Comparison of ENCODE assay signal across 11 cellular contexts in the genomic region with DNA sequence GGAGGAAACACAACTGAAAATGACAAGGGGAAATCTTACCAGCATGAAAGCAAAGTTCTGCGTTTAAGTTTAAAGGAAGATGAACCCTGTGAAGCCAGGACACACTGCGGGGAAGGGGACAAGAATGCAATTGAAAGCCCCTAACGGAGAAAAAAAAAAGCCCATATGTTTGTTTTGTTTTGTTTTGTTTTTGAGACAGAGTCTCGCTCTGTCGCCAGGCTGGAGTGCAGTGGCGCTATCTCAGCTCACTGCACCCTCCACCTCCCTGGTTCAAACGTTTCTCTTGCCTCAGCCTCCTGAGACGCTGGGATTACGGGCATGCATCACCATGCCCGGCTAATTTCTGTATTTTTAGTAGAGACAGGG. TPM values are rescaled to one million over a fixed set of nuclear protein-coding genes. Genes with fewer than 3 reads are reported as not detected.
DNase-seq lines count a peak whose midpoint lies in the region; ATAC-seq and TF ChIP-seq lines count a peak whose summit lies in the region.
"Had no signal": no experiment of that assay in that cellular context is flagged by ENCODE, and none has a peak within 500 bp of the region (broad histone marks: within the 10 kb centered on the region; RNA-seq: fewer than 3 reads in every experiment).

No MANE protein-coding gene starts in this region.

- intact Hi-C loops in natural killer cell (cut with micrococcal nuclease): loop anchor here (1.0 to 10.0 kb wide), 4 partner anchors 10 to 178 kb away; a partner anchor contains a TSS

- peak in 2 of 3 donors; percentile 37 to 38 for DNase-seq in CD4-positive, CD25-positive, alpha-beta regulatory T cell
- DNase-seq in HFFc6 (no peak), natural killer cell (no peak), DMS 273 treated with DMSO at 0.1 percent for 48 hours (lab: John Stamatoyannopoulos, UW) (no peak), globus pallidus (ENCODE audit: low spot score) (no peak), foreskin fibroblast (no peak), NCI-H1436 (lab: John Stamatoyannopoulos, UW) (no peak)
- DNase-seq in activated naive CD8-positive, alpha-beta T cell treated with anti-CD3 and anti-CD28 coated beads for 36 hours: no peak
- DNase-seq: DMS79 had no signal

- peak overlapping the region; percentile 97 to 99 (median 99) for H3K27ac Mint-ChIP-seq in CD4-positive, CD25-positive, alpha-beta regulatory T cell
- peak overlapping the region; percentile 53; the same call in 1 of the 2 replicates for H3K27ac Mint-ChIP-seq in HFFc6
- H3K27ac Mint-ChIP-seq in activated naive CD8-positive, alpha-beta T cell treated with anti-CD3 and anti-CD28 coated beads for 36 hours: peak overlapping the region; percentile 95
- H3K27ac Mint-ChIP-seq in natural killer cell: peak overlapping the region; percentile 97 to 98

- no peaks in the 10 kb centered on the region for H3K9me3 ChIP-seq in CD4-positive, CD25-positive, alpha-beta regulatory T cell (ENCODE audit: control insufficient read depth in 2 of 2, low read length in 2 of 2)

- peak overlapping the region; percentile 95 for H3K4me3 ChIP-seq in CD4-positive, CD25-positive, alpha-beta regulatory T cell (ENCODE audit: low read depth, low read length)
- no peak overlapping the region for H3K4me3 ChIP-seq in foreskin fibroblast (ENCODE audit: low read depth in 1 of 2, low read length in 2 of 2)

- no peaks in the 10 kb centered on the region for H3K27me3 Mint-ChIP-seq in CD4-positive, CD25-positive, alpha-beta regulatory T cell
- H3K27me3 Mint-ChIP-seq in HFFc6 (ENCODE audit: insufficient read depth): peaks cover 2% of the 10 kb centered on the region; the same call in 1 of the 2 replicates
- H3K27me3 Mint-ChIP-seq in activated naive CD8-positive, alpha-beta T cell treated with anti-CD3 and anti-CD28 coated beads for 36 hours: no peaks in the 10 kb centered on the region
- no peaks in the 10 kb centered on the region for H3K27me3 Mint-ChIP-seq in natural killer cell (ENCODE audit: low read depth in 2 of 2)

- no peak for TF ChIP-seq CTCF in HFFc6 (IDR thresholded peaks at IDR 0.05)
- no peak for TF ChIP-seq CTCF in natural killer cell (IDR thresholded peaks at IDR 0.05)
- no peak for TF ChIP-seq CTCF in foreskin fibroblast (IDR thresholded peaks at IDR 0.05; ENCODE audit: low read depth, low read length)

- ATAC-seq in CD4-positive, CD25-positive, alpha-beta regulatory T cell (ENCODE audit: low read depth in 2 of 2): no peak
- ATAC-seq in natural killer cell: no peak

- peak overlapping the region; percentile 96 to 100 (median 99) for H3K4me3 Mint-ChIP-seq in CD4-positive, CD25-positive, alpha-beta regulatory T cell
- peak overlapping the region; percentile 98; the same call in 1 of the 2 replicates for H3K4me3 Mint-ChIP-seq in HFFc6
- peak overlapping the region; percentile 96 for H3K4me3 Mint-ChIP-seq in activated naive CD8-positive, alpha-beta T cell treated with anti-CD3 and anti-CD28 coated beads for 36 hours
- H3K4me3 Mint-ChIP-seq in natural killer cell: peak overlapping the region; percentile 98

- peaks cover 12 to 61% (median 32%) of the 10 kb centered on the region in 4 donors for H3K4me1 Mint-ChIP-seq in CD4-positive, CD25-positive, alpha-beta regulatory T cell
- peaks cover 37% of the 10 kb centered on the region for H3K4me1 Mint-ChIP-seq in HFFc6 (ENCODE audit: low read depth)
- peaks cover 51% of the 10 kb centered on the region for H3K4me1 Mint-ChIP-seq in activated naive CD8-positive, alpha-beta T cell treated with anti-CD3 and anti-CD28 coated beads for 36 hours
- peaks cover 52% of the 10 kb centered on the region in 2 donors for H3K4me1 Mint-ChIP-seq in natural killer cell

- peak overlapping the region; percentile 95 for H3K27ac ChIP-seq in CD4-positive, CD25-positive, alpha-beta regulatory T cell (ENCODE audit: insufficient read depth, low read length, poor library complexity, severe bottlenecking)
- H3K27ac ChIP-seq: VCaP had no signal

- peaks cover 70% of the 10 kb centered on the region for H3K4me1 ChIP-seq in CD4-positive, CD25-positive, alpha-beta regulatory T cell (ENCODE audit: control insufficient read depth, insufficient read depth, low read length, poor library complexity, severe bottlenecking)

- peaks cover 0 to 3% (median 0%) of the 10 kb centered on the region in 7 donors for H3K9me3 Mint-ChIP-seq in CD4-positive, CD25-positive, alpha-beta regulatory T cell
- H3K9me3 Mint-ChIP-seq in HFFc6: no peaks in the 10 kb centered on the region
- no peaks in the 10 kb centered on the region for H3K9me3 Mint-ChIP-seq in activated naive CD8-positive, alpha-beta T cell treated with anti-CD3 and anti-CD28 coated beads for 36 hours
- no peaks in the 10 kb centered on the region for H3K9me3 Mint-ChIP-seq in natural killer cell

- peaks cover 15% of the 10 kb centered on the region for H3K36me3 Mint-ChIP-seq in CD4-positive, CD25-positive, alpha-beta regulatory T cell
- H3K36me3 Mint-ChIP-seq in HFFc6 (ENCODE audit: low read depth): peaks cover 17% of the 10 kb centered on the region; the same call in 1 of the 2 replicates
- peaks cover 57% of the 10 kb centered on the region for H3K36me3 Mint-ChIP-seq in activated naive CD8-positive, alpha-beta T cell treated with anti-CD3 and anti-CD28 coated beads for 36 hours
- no peaks in the 10 kb centered on the region for H3K36me3 Mint-ChIP-seq in natural killer cell

- H3K36me3 ChIP-seq in CD4-positive, CD25-positive, alpha-beta regulatory T cell (ENCODE audit: control insufficient read depth, insufficient read depth, low read length): peaks cover 7% of the 10 kb centered on the region

- H3K27me3 ChIP-seq in CD4-positive, CD25-positive, alpha-beta regulatory T cell (ENCODE audit: control insufficient read depth, insufficient read depth, low read length): no peaks in the 10 kb centered on the region

RNA-seq across cellular contexts. Expression of a gene that starts 2.9 kb away (rescaled TPM):
- 533 TPM for total RNA-seq in CD4-positive, CD25-positive, alpha-beta regulatory T cell
- 10 to 100 TPM; 71.2 to 77.2 (median 74.1) TPM for polyA plus RNA-seq in CD4-positive, CD25-positive, alpha-beta regulatory T cell
- total RNA-seq in HFFc6 (2021; fragmentation: NEBNext Ultra II Directional; extraction: Animal tissue kit (Norgen Biotek cat#: 25700)): 10 to 100 TPM; 39.8 to 51.6 (median 47.5) TPM
- total RNA-seq in activated naive CD8-positive, alpha-beta T cell treated with anti-CD3 and anti-CD28 coated beads for 36 hours: 10 to 100 TPM; 83.7 to 93.2 TPM
- total RNA-seq in natural killer cell: 100 to 1,000 TPM; 705 to 879 (median 783) TPM

RNA-seq across cellular contexts. Expression of a gene that starts 8.9 kb away (rescaled TPM):
- total RNA-seq in CD4-positive, CD25-positive, alpha-beta regulatory T cell: not detected
- polyA plus RNA-seq in CD4-positive, CD25-positive, alpha-beta regulatory T cell: not detected
- total RNA-seq in HFFc6 (2021; fragmentation: NEBNext Ultra II Directional; extraction: Animal tissue kit (Norgen Biotek cat#: 25700)): not detected
- total RNA-seq in activated naive CD8-positive, alpha-beta T cell treated with anti-CD3 and anti-CD28 coated beads for 36 hours: not detected
- not detected for total RNA-seq in natural killer cell
- total RNA-seq: H1 had no signal
- polyA plus RNA-seq: H1 had no signal

Comparison
In these comparisons a context has a peak if more than half of its experiments do, and no peak if none do; other contexts are left out.
1. DNase-seq: peak in CD4-positive, CD25-positive, alpha-beta regulatory T cell (2 of 3); none in HFFc6 (single experiment), activated naive CD8-positive, alpha-beta T cell treated with anti-CD3 and anti-CD28 coated beads for 36 hours (single experiment), natural killer cell (single experiment), DMS 273 treated with DMSO at 0.1 percent for 48 hours (single experiment), globus pallidus (single experiment), foreskin fibroblast (0 of 2) and NCI-H1436 (single experiment).
2. Peak in every context shown above with its lines, with median percentiles within 50 percentile points of each other: H3K27ac Mint-ChIP-seq and H3K4me3 Mint-ChIP-seq.